In genomic region chr1:155001688-155002474, GRCh38 we compare ENCODE assay signal across 8 cellular contexts. TPM values are rescaled to one million over a fixed set of nuclear protein-coding genes. Genes with fewer than 3 reads are reported as not detected.
DNase-seq lines count a peak whose midpoint lies in the region; ATAC-seq and TF ChIP-seq lines count a peak whose summit lies in the region.

No MANE protein-coding gene starts in this region.

- POLR2A ChIA-PET in GM10248 (lab: Yijun Ruan, JAX): interaction anchor here (0.6 to 1.0 kb wide), 4 partner anchors 49 to 1237 kb away, joined by 3 to 5 read pairs (median 4); partner anchors contain the start of gene ADAM15

- CTCF ChIA-PET in GM10248 (lab: Yijun Ruan, JAX): interaction anchor here (0.8 to 13.3 kb wide), 6 partner anchors 14 to 47 kb away, joined by 3 to 175 read pairs (median 24); partner anchors contain the start of genes FLAD1, PBXIP1 and PYGO2

- peak; percentile 56 for ATAC-seq in HG02678 (IDR thresholded peaks at IDR 0.05; ENCODE audit: unreplicated experiment)
- ATAC-seq in heart left ventricle: peak; percentile 84 to 90 (median 89)

- intact Hi-C loops in heart left ventricle (cut with DNase I): loop anchor here in 6 of 10 donors (1.0 to 5.0 kb wide), 9 partner anchors 15 to 65 kb away; partner anchors contain the start of genes ADAM15 (in 4 of the 6), CKS1B (in 3 of the 6), FLAD1 (in 1 of the 6) and PMVK (in 1 of the 6)
- intact Hi-C loops in transverse colon (cut with DNase I; ENCODE audit: low total_unique reads): loop anchor here (5.0 kb wide), 1 partner anchor 35 kb away; no protein-coding TSS in a partner anchor

- peak in 1 of 2 donors; percentile 70 for TF ChIP-seq POLR2A in heart left ventricle (IDR thresholded peaks at IDR 0.05)
- TF ChIP-seq POLR2A in transverse colon (IDR thresholded peaks at IDR 0.05): peak; percentile 87

- H3K27me3 ChIP-seq in heart left ventricle (no peaks in the 10 kb centered on the region), transverse colon (no peaks in the 10 kb centered on the region)

- H3K4me1 ChIP-seq in heart left ventricle (peaks cover 5 to 65% (median 43%) of the 10 kb centered on the region in 12 donors), transverse colon (peaks cover 38 to 48% (median 46%) of the 10 kb centered on the region in 4 donors)

- DNase-seq in GM10248 (ENCODE audit: extremely low spot score) (peak; percentile 99), NCI-H1436 treated with DMSO at 0.1 percent for 48 hours (lab: John Stamatoyannopoulos, UW) (peak; percentile 90), T follicular helper cell (ENCODE audit: low read depth) (peak; percentile 96), heart left ventricle (peak; percentile 100), pons (ENCODE audit: low spot score) (peak; percentile 99), transverse colon (peak; percentile 100)

- peak overlapping the region; percentile 70 to 96 (median 84) for H3K4me3 ChIP-seq in heart left ventricle
- peak overlapping the region; percentile 66 to 90 (median 79) for H3K4me3 ChIP-seq in transverse colon

- H3K36me3 ChIP-seq in heart left ventricle (no peaks in the 10 kb centered on the region), transverse colon (no peaks in the 10 kb centered on the region)

- peak overlapping the region; percentile 53 for H3K27ac ChIP-seq in adipose tissue (ENCODE audit: low read depth, low read length)
- H3K27ac ChIP-seq in heart left ventricle: peak overlapping the region; percentile 77 to 98 (median 95)
- peak overlapping the region; percentile 96 to 100 (median 98) for H3K27ac ChIP-seq in transverse colon

- in situ Hi-C loops in transverse colon (cut with MboI; ENCODE audit: low pct_ligation_motif_present in 1 of 4, low pct_unique_long_range_greater_than_20kb in 1 of 4, low sequenced_read_pairs in 3 of 4): no loop called here

- H3K9me3 ChIP-seq in heart left ventricle (no peaks in the 10 kb centered on the region), transverse colon (no peaks in the 10 kb centered on the region)

- WGBS in adipose tissue, 3 donors: 1 to 2% (median 1%) methylated on average over 28 to 37 of the region's 37 CpGs
- 0 to 1% (median 1%) methylated on average over 31 to 37 of the region's 37 CpGs for WGBS in heart left ventricle, 4 donors
- WGBS in transverse colon (ENCODE audit: low coverage in 1 of 2), 2 donors: 0 to 1% methylated on average over 1 to 32 of the region's 37 CpGs

- TF ChIP-seq EP300 in transverse colon (IDR thresholded peaks at IDR 0.05; ENCODE audit: low read depth): no peak

- TF ChIP-seq CTCF in GM10248 (IDR thresholded peaks at IDR 0.05; ENCODE audit: control extremely low read depth, extremely low read depth, low read depth, missing control alignments) (peak; percentile 45), heart left ventricle (IDR thresholded peaks at IDR 0.05) (peak in 10 of 12 donors; percentile 12 to 63 (median 45)), transverse colon (IDR thresholded peaks at IDR 0.05) (peak in 4 of 5 experiments; percentile 23 to 46 (median 42))

RNA-seq across cellular contexts. Expression of gene ZBTB7B, which starts 0.7 kb away (rescaled TPM):
- polyA plus RNA-seq in adipose tissue: 10 to 100 TPM; 30.4 to 55.4 (median 35.7) TPM
- 10 to 100 TPM; 29.5 to 80.0 (median 46.6) TPM for total RNA-seq in heart left ventricle
- 100 to 1,000 TPM in 1 of 2 donors, 10 to 100 TPM in 1; 39.2 to 103 TPM for polyA plus RNA-seq in heart left ventricle
- 100 to 1,000 TPM in 3 of 4 donors, 10 to 100 TPM in 1; 85.2 to 513 (median 272) TPM for total RNA-seq in transverse colon

RNA-seq across cellular contexts. Expression of gene LENEP, which starts 8.5 kb away (rescaled TPM):
- polyA plus RNA-seq in adipose tissue (not detected), heart left ventricle (not detected)
- total RNA-seq in heart left ventricle (not detected), transverse colon (not detected)

RNA-seq across cellular contexts. Expression of gene FLAD1, which starts 18.7 kb away (rescaled TPM):
- polyA plus RNA-seq in adipose tissue (10 to 100 TPM; 15.3 to 37.9 (median 21.7) TPM), heart left ventricle (10 to 100 TPM; 22.3 to 50.7 TPM)
- total RNA-seq in heart left ventricle (10 to 100 TPM; 19.4 to 35.0 (median 27.4) TPM), transverse colon (10 to 100 TPM; 32.7 to 42.4 (median 36.0) TPM)

RNA-seq across cellular contexts. Expression of gene CKS1B, which starts 27.4 kb away (rescaled TPM):
- polyA plus RNA-seq in adipose tissue: 10 to 100 TPM; 23.6 to 88.9 (median 76.3) TPM
- 10 to 100 TPM; 11.0 to 30.0 (median 16.7) TPM for total RNA-seq in heart left ventricle
- polyA plus RNA-seq in heart left ventricle: 10 to 100 TPM in 1 of 2 donors, 1 to 10 TPM in 1; 6.8 to 48.9 TPM
- 10 to 100 TPM in 3 of 4 donors, not detected in 1; 28.9 to 41.4 (median 35.2) TPM for total RNA-seq in transverse colon

RNA-seq across cellular contexts. Expression of gene SHC1, which starts 31.3 kb away (rescaled TPM):
- 100 to 1,000 TPM in 2 of 3 donors, 10 to 100 TPM in 1; 49.1 to 197 (median 110) TPM for polyA plus RNA-seq in adipose tissue
- 100 to 1,000 TPM in 1 of 9 donors, 10 to 100 TPM in 8; 38.8 to 115 (median 62.4) TPM for total RNA-seq in heart left ventricle
- 10 to 100 TPM; 23.6 to 93.7 TPM for polyA plus RNA-seq in heart left ventricle
- 100 to 1,000 TPM in 2 of 4 donors, 10 to 100 TPM in 2; 71.1 to 149 (median 92.0) TPM for total RNA-seq in transverse colon

Comparison
In these comparisons a context has a peak if more than half of its experiments do, and no peak if none do; other contexts are left out.
1. Peak in every context shown above with its lines: DNase-seq, ATAC-seq, H3K4me3 ChIP-seq and H3K27ac ChIP-seq.